In genomic region chr15:78195735-78196201, GRCh38 we compare ENCODE assay signal across 8 cellular contexts. TPM values are rescaled to one million over a fixed set of nuclear protein-coding genes. Genes with fewer than 3 reads are reported as not detected.
DNase-seq lines count a peak whose midpoint lies in the region; TF ChIP-seq lines count a peak whose summit lies in the region.

No MANE protein-coding gene starts in this region.

- peak; percentile 13 for DNase-seq in NK-92 treated with Interleukin-12 subunit alpha and Interleukin-12 subunit beta, amount 100 ng/mL, for 24 hours (lab: John Stamatoyannopoulos, UW)
- DNase-seq in NK-92 (lab: John Stamatoyannopoulos, UW; ENCODE audit: unreplicated experiment) (no peak), NCI-H526 treated with DMSO at 0.1 percent for 48 hours (lab: John Stamatoyannopoulos, UW) (peak; percentile 53), activated T-cell treated with anti-CD3 and anti-CD28 coated beads for 4 hours (peak; percentile 28), fibroblast of the aortic adventitia (ENCODE audit: low read depth) (no peak), prostate gland (ENCODE audit: low spot score) (peak; percentile 45), pons (ENCODE audit: low spot score) (no peak), dedifferentiated amniotic fluid mesenchymal stem cell (ENCODE audit: extremely low spot score) (no peak)

- TF ChIP-seq CTCF in fibroblast of the aortic adventitia (IDR thresholded peaks at IDR 0.05; ENCODE audit: insufficient read depth, low read length) (peak; percentile 58), prostate gland (IDR thresholded peaks at IDR 0.05) (peak; percentile 63 to 89 (median 75))

- H3K4me3 ChIP-seq in fibroblast of the aortic adventitia (ENCODE audit: low read depth, low read length) = no peak overlapping the region
- H3K4me3 ChIP-seq in prostate gland = no peak overlapping the region

- no peaks in the 10 kb centered on the region for H3K27me3 ChIP-seq in prostate gland (replicated peaks; ENCODE audit: insufficient read depth)

- intact Hi-C loops in prostate gland (cut with DNase I) = loop anchor here (5.0 kb wide), 1 partner anchor 83 kb away; no protein-coding TSS in a partner anchor

- TF ChIP-seq POLR2A in prostate gland (IDR thresholded peaks at IDR 0.05) = no peak

- no peaks in the 10 kb centered on the region for H3K4me1 ChIP-seq in prostate gland (replicated peaks)

- no peak overlapping the region for H3K27ac ChIP-seq in prostate gland

- 26% methylated on average over 7 of the region's 7 CpGs for WGBS in prostate gland

- no peaks in the 10 kb centered on the region for H3K9me3 ChIP-seq in prostate gland

- no peaks in the 10 kb centered on the region for H3K36me3 ChIP-seq in prostate gland

RNA-seq across cellular contexts. Expression of gene ACSBG1, which starts 38.6 kb away (rescaled TPM):
- total RNA-seq in fibroblast of the aortic adventitia (ENCODE audit: low replicate concordance) = under 0.01 TPM in 1 of 2 replicates, not detected in the other
- 1 to 10 TPM in 1 of 2 donors, not detected in 1; 7.4 TPM for total RNA-seq in prostate gland

RNA-seq across cellular contexts. Expression of gene IDH3A, which starts 46.6 kb away (rescaled TPM):
- total RNA-seq in fibroblast of the aortic adventitia (ENCODE audit: low replicate concordance) = 53.8 and 60.8 TPM in 2 replicates
- total RNA-seq in prostate gland = 100 to 1,000 TPM in 1 of 2 donors, 10 to 100 TPM in 1; 32.1 to 115 TPM

Comparison
In these comparisons a context has a peak if more than half of its experiments do, and no peak if none do; other contexts are left out.
1. DNase-seq: peak in NK-92 treated with Interleukin-12 subunit alpha and Interleukin-12 subunit beta, amount 100 ng/mL, for 24 hours (single experiment), NCI-H526 treated with DMSO at 0.1 percent for 48 hours (single experiment), activated T-cell treated with anti-CD3 and anti-CD28 coated beads for 4 hours (single experiment) and prostate gland (single experiment); none in NK-92 (single experiment), fibroblast of the aortic adventitia (single experiment), pons (single experiment) and dedifferentiated amniotic fluid mesenchymal stem cell (single experiment).